ENCODE assay signal across 17 cellular contexts in genomic region chr9:98216391-98216790, GRCh38. TPM values are rescaled to one million over a fixed set of nuclear protein-coding genes. Genes with fewer than 3 reads are reported as not detected.
DNase-seq lines count a peak whose midpoint lies in the region; ATAC-seq, FAIRE-seq and TF ChIP-seq lines count a peak whose summit lies in the region.
"Had no signal": no experiment of that assay in that cellular context is flagged by ENCODE, and none has a peak within 500 bp of the region (broad histone marks: within the 10 kb centered on the region; RNA-seq: fewer than 3 reads in every experiment).

No MANE protein-coding gene starts in this region.

- H2AFZ ChIP-seq in H1 (ENCODE audit: low read length) (no peak overlapping the region), mesenchymal stem cell (ENCODE audit: low read depth, low read length) (no peak overlapping the region)

- no peak for DNase-seq in RWPE1 (ENCODE audit: low spot score)
- DNase-seq in H1 (ENCODE audit: low read depth in 1 of 2, low spot score in 2 of 2): no peak
- no peak for DNase-seq in mesenchymal stem cell
- no peak for DNase-seq in stomach
- no peak for DNase-seq in SKM-1 treated with dmso at 0.1 percent for 144 hours (lab: John Stamatoyannopoulos, UW; ENCODE audit: unreplicated experiment)
- DNase-seq: C1 segment of cervical spinal cord, DMS153, DMS79, GDM1, GOT3, KBM-7 had no signal

- intact Hi-C loops in stomach (cut with DNase I; ENCODE audit: low total_unique reads): no loop called here

- peaks cover 0 to 3% (median under 1%) of the 10 kb centered on the region in 4 experiments; a peak in 1 of 8 replicates for H3K36me3 ChIP-seq in H1 (ENCODE audit: control insufficient read depth in 2 of 4, insufficient read depth in 4 of 4, low read length in 3 of 4)
- H3K36me3 ChIP-seq in mesenchymal stem cell (ENCODE audit: control insufficient read depth in 1 of 2, insufficient read depth in 2 of 2, low read depth in 1 of 2, low read length in 2 of 2): peaks cover 60 to 68% of the 10 kb centered on the region in 2 experiments
- H3K36me3 ChIP-seq in stomach: peaks cover 5 to 76% (median 59%) of the 10 kb centered on the region in 4 donors
- H3K36me3 ChIP-seq: BE2C had no signal

- peak overlapping the region; percentile 66 for H3K27ac ChIP-seq in RWPE1
- H3K27ac ChIP-seq in H1 (ENCODE audit: low read depth, low read length): no peak overlapping the region
- no peak overlapping the region for H3K27ac ChIP-seq in mesenchymal stem cell (ENCODE audit: low read length, poor library complexity, severe bottlenecking)
- H3K27ac ChIP-seq in stomach: peak overlapping the region in 3 of 5 donors; percentile 69 to 78 (median 75)
- H3K27ac ChIP-seq: HL-60 had no signal

- H2BK5ac ChIP-seq in H1 (ENCODE audit: low read depth, low read length): peak overlapping the region; percentile 22; the same call in 1 of the 2 replicates
- H2BK5ac ChIP-seq in mesenchymal stem cell (ENCODE audit: low read depth, low read length, poor library complexity, severe bottlenecking): no peak overlapping the region

- H2BK12ac ChIP-seq in H1 (ENCODE audit: low read depth, low read length): no peak overlapping the region
- no peak overlapping the region for H2BK12ac ChIP-seq in mesenchymal stem cell (ENCODE audit: low read length in 2 of 2)

- no peak overlapping the region for H3K56ac ChIP-seq in H1 (replicated peaks; ENCODE audit: insufficient read length, low read depth, low read length)

- H3K4ac ChIP-seq in H1 (replicated peaks; ENCODE audit: insufficient read length, low read depth, low read length): no peak overlapping the region
- no peak overlapping the region for H3K4ac ChIP-seq in mesenchymal stem cell (ENCODE audit: low read depth in 1 of 2, low read length in 2 of 2)

- H3K4me1 ChIP-seq in H1 (replicated peaks in 1 of 4; ENCODE audit: control insufficient read depth in 3 of 4, insufficient read depth in 4 of 4, low read length in 3 of 4) (peaks cover 8 to 28% (median 17%) of the 10 kb centered on the region in 4 experiments), mesenchymal stem cell (ENCODE audit: control insufficient read depth, insufficient read depth, low read depth, low read length) (peaks cover 18% of the 10 kb centered on the region), stomach (peaks cover 11 to 17% (median 15%) of the 10 kb centered on the region in 4 donors)
- H3K4me1 ChIP-seq: BE2C had no signal

- TF ChIP-seq CTCF in RWPE1 (conservative IDR thresholded peaks at IDR 0.05; ENCODE audit: low read depth): no peak
- TF ChIP-seq CTCF in H1 (IDR thresholded peaks at IDR 0.05; ENCODE audit: control extremely low read depth in 1 of 3, insufficient read depth in 1 of 3, low read depth in 1 of 3, low read length in 3 of 3): no peak
- TF ChIP-seq CTCF in stomach (IDR thresholded peaks at IDR 0.05): no peak

- H4K91ac ChIP-seq in H1 (replicated peaks; ENCODE audit: insufficient read length, low read length) (no peak overlapping the region), mesenchymal stem cell (ENCODE audit: low read length) (no peak overlapping the region)

- H3K9ac ChIP-seq in H1 (replicated peaks in 1 of 4; ENCODE audit: extremely low read depth in 1 of 4, low read depth in 3 of 4, low read length in 3 of 4): no peak overlapping the region
- H3K9ac ChIP-seq in mesenchymal stem cell (ENCODE audit: low read length): no peak overlapping the region

- H4K8ac ChIP-seq in H1 (ENCODE audit: extremely low read depth, insufficient read depth, low read length) (no peak overlapping the region; the same call in 1 of the 2 replicates), mesenchymal stem cell (ENCODE audit: low read length) (no peak overlapping the region)

- TF ChIP-seq EP300 in H1 (IDR thresholded peaks at IDR 0.05; ENCODE audit: borderline replicate concordance in 1 of 2, low read depth in 2 of 2, low read length in 2 of 2) (no peak), stomach (IDR thresholded peaks at IDR 0.05) (no peak)

- WGBS in H1 (ENCODE audit: extremely low coverage in 1 of 2, insufficient coverage in 1 of 2, insufficient read length in 1 of 2, insufficient replicate concordance in 2 of 2, low coverage in 1 of 2, low lambda C conversion rate in 2 of 2, missing lambda C conversion rate in 1 of 2), 2 experiments: 90% methylated on average over 3 of the region's 3 CpGs; no CpG with 5 or more reads in 1 of the 2 experiments
- 100% methylated on average over 1 of the region's 3 CpGs for WGBS in mesenchymal stem cell
- 88 to 96% (median 95%) methylated on average over 3 of the region's 3 CpGs for WGBS in stomach, 5 donors

- ATAC-seq in GM19397 (IDR thresholded peaks at IDR 0.05; ENCODE audit: unreplicated experiment) (no peak), GM18498 (IDR thresholded peaks at IDR 0.05; ENCODE audit: unreplicated experiment) (no peak)

- H2BK120ac ChIP-seq in H1 (replicated peaks; ENCODE audit: low read depth, low read length) (no peak overlapping the region), mesenchymal stem cell (ENCODE audit: low read depth, low read length) (no peak overlapping the region)

- H3K9me3 ChIP-seq in H1 (ENCODE audit: insufficient read depth in 2 of 2, low read depth in 1 of 2, low read length in 1 of 2) (no peaks in the 10 kb centered on the region), mesenchymal stem cell (ENCODE audit: control insufficient read depth, low read length) (no peaks in the 10 kb centered on the region), stomach (no peaks in the 10 kb centered on the region)
- H3K9me3 ChIP-seq: BE2C had no signal

- POLR2A ChIA-PET in RWPE1 (lab: Yijun Ruan, JAX; ENCODE audit: low non-redundant PET): no interaction called here
- POLR2A ChIA-PET in H1 (lab: Charles Lee; ENCODE audit: partially characterized antibody): interaction anchor here (1.0 kb wide), 1 partner anchor 18 kb away, joined by 3 read pairs; no protein-coding TSS in a partner anchor

- CTCF ChIA-PET in RWPE1 (lab: Yijun Ruan, JAX) (interaction anchor here (0.5 to 1.5 kb wide), 3 partner anchors 11 to 47 kb away, joined by 3 to 5 read pairs (median 4); no protein-coding TSS in a partner anchor), H1 (lab: Charles Lee; ENCODE audit: partially characterized antibody) (interaction anchor here (0.8 to 7.6 kb wide), 13 partner anchors 11 to 145 kb away, joined by 3 to 62 read pairs (median 5); partner anchors contain the start of gene TBC1D2)

- no peaks in the 10 kb centered on the region for H4K20me1 ChIP-seq in H1 (replicated peaks in 1 of 2; ENCODE audit: control insufficient read depth in 1 of 2, insufficient read depth in 2 of 2, low read length in 2 of 2)

- H3K27me3 ChIP-seq in H1 (replicated peaks in 1 of 4; ENCODE audit: control insufficient read depth in 3 of 4, extremely low read depth in 1 of 4, insufficient read depth in 3 of 4, low read length in 3 of 4) (no peaks in the 10 kb centered on the region), mesenchymal stem cell (ENCODE audit: control insufficient read depth in 1 of 2, insufficient read depth in 1 of 2, low read length in 2 of 2) (no peaks in the 10 kb centered on the region), stomach (no peaks in the 10 kb centered on the region)
- H3K27me3 ChIP-seq: BE2C had no signal

- no peaks in the 10 kb centered on the region for H3K79me2 ChIP-seq in H1 (ENCODE audit: control insufficient read depth in 1 of 2, insufficient read depth in 2 of 2, low read length in 2 of 2)

- H3K14ac ChIP-seq in H1 (ENCODE audit: insufficient read length): no peak overlapping the region
- H3K14ac ChIP-seq in mesenchymal stem cell (ENCODE audit: low read length in 2 of 2): no peak overlapping the region

- H2AK5ac ChIP-seq in H1 (ENCODE audit: low read depth, low read length) (no peak overlapping the region), mesenchymal stem cell (ENCODE audit: low read length, severe bottlenecking) (peak overlapping the region; percentile 5)

- H2BK15ac ChIP-seq in H1 (ENCODE audit: low read length): no peak overlapping the region
- H2BK15ac ChIP-seq in mesenchymal stem cell (ENCODE audit: low read depth, poor library complexity, severe bottlenecking): no peak overlapping the region

- H3K18ac ChIP-seq in H1 (ENCODE audit: extremely low read depth, low read length): no peak overlapping the region
- H3K18ac ChIP-seq in mesenchymal stem cell (ENCODE audit: low read depth in 1 of 2, low read length in 2 of 2): no peak overlapping the region

- H3K23me2 ChIP-seq in H1 (ENCODE audit: low read depth, low read length): no peaks in the 10 kb centered on the region

- no peak for FAIRE-seq in H1 (lab: Jason Lieb, UNC)
- FAIRE-seq: A204.1, GM12892 had no signal

- H3K4me2 ChIP-seq in H1 (ENCODE audit: insufficient read depth in 1 of 2, low read depth in 2 of 2, low read length in 2 of 2) (no peak overlapping the region), mesenchymal stem cell (ENCODE audit: low read length, poor library complexity, severe bottlenecking) (no peak overlapping the region)

- H3K23ac ChIP-seq in H1 (ENCODE audit: insufficient read length) (no peak overlapping the region), mesenchymal stem cell (ENCODE audit: low read length in 2 of 2) (no peak overlapping the region)

- TF ChIP-seq RAD21 in H1 (IDR thresholded peaks at IDR 0.05 in 1 of 2, conservative IDR thresholded peaks at IDR 0.05 in 1 of 2; ENCODE audit: low read depth in 2 of 2, low read length in 2 of 2): no peak

- H3K79me1 ChIP-seq in H1 (ENCODE audit: low read depth, low read length) (no peaks in the 10 kb centered on the region), mesenchymal stem cell (replicated peaks; ENCODE audit: low read length, poor library complexity, severe bottlenecking) (peaks cover 7% of the 10 kb centered on the region)

- no peak overlapping the region for H4K5ac ChIP-seq in H1 (ENCODE audit: insufficient read length, low read depth, low read length)

- TF ChIP-seq POLR2A in H1 (IDR thresholded peaks at IDR 0.05; ENCODE audit: control extremely low read depth in 1 of 2, low read depth in 2 of 2, low read length in 2 of 2) (no peak), stomach (IDR thresholded peaks at IDR 0.05) (no peak)

- H3K4me3 ChIP-seq in H1 (ENCODE audit: extremely low read depth in 1 of 4, insufficient read depth in 2 of 4, low read depth in 3 of 4, low read length in 4 of 4): no peak overlapping the region
- H3K4me3 ChIP-seq in mesenchymal stem cell (ENCODE audit: insufficient read depth in 1 of 2, low read depth in 1 of 2, low read length in 2 of 2): no peak overlapping the region
- H3K4me3 ChIP-seq in stomach: no peak overlapping the region

- H2BK20ac ChIP-seq in H1 (ENCODE audit: low read length): no peak overlapping the region

RNA-seq across cellular contexts. Expression of gene CORO2A, which starts 24.0 kb away (rescaled TPM):
- 26.2 and 27.9 TPM in 2 replicates for total RNA-seq in H1 (2021; fragmentation: NEBNext Ultra II Directional; extraction: Animal tissue kit (Norgen Biotek cat#: 25700))
- polyA plus RNA-seq in H1 (2011; rRNA removed): 13.7 and 15.3 TPM in 2 replicates
- polyA plus RNA-seq in H1 (2011; cell fraction: cytosol; rRNA removed): 17.8 TPM
- polyA plus RNA-seq in H1 (2011; cell fraction: nucleus; rRNA removed): 10.6 TPM
- 13.2 to 15.8 TPM (median 13.7 TPM) in 4 replicates for polyA plus RNA-seq in H1 (2012, experiment 1 of 2)
- 5.4 TPM for polyA plus RNA-seq in H1 (2012, experiment 2 of 2)
- polyA plus RNA-seq in H1 (2013, experiment 1 of 2): 25.8 TPM
- polyA plus RNA-seq in H1 (2013, experiment 2 of 2): 26.8 TPM
- polyA minus RNA-seq in H1 (2011; rRNA and poly(A)+ RNA removed): 26.1 and 31.3 TPM in 2 replicates
- polyA minus RNA-seq in H1 (2011; cell fraction: cytosol; rRNA and poly(A)+ RNA removed): 13.2 TPM
- polyA minus RNA-seq in H1 (2011; cell fraction: nucleus; rRNA and poly(A)+ RNA removed): 8.3 TPM
- 2.3 TPM for polyA plus RNA-seq in mesenchymal stem cell (2013, experiment 1 of 2)
- polyA plus RNA-seq in mesenchymal stem cell (2013, experiment 2 of 2): 2.3 TPM
- total RNA-seq in stomach: 10 to 100 TPM in 4 of 5 donors, 1 to 10 TPM in 1; 4.5 to 26.7 (median 11.3) TPM
- polyA plus RNA-seq in stomach: 10 to 100 TPM in 1 of 3 donors, 1 to 10 TPM in 2; 2.8 to 10.8 (median 7.3) TPM

RNA-seq across cellular contexts. Expression of gene TBC1D2, which starts 39.1 kb away (rescaled TPM):
- total RNA-seq in H1 (2021; fragmentation: NEBNext Ultra II Directional; extraction: Animal tissue kit (Norgen Biotek cat#: 25700)): 7.4 and 8.0 TPM in 2 replicates
- polyA plus RNA-seq in H1 (2011; rRNA removed): 7.4 and 10.9 TPM in 2 replicates
- 7.7 TPM for polyA plus RNA-seq in H1 (2011; cell fraction: cytosol; rRNA removed)
- 15.0 TPM for polyA plus RNA-seq in H1 (2011; cell fraction: nucleus; rRNA removed)
- polyA plus RNA-seq in H1 (2012, experiment 1 of 2): 4.2 to 6.0 TPM (median 4.9 TPM) in 4 replicates
- polyA plus RNA-seq in H1 (2012, experiment 2 of 2): 4.4 TPM
- 7.4 TPM for polyA plus RNA-seq in H1 (2013, experiment 1 of 2)
- polyA plus RNA-seq in H1 (2013, experiment 2 of 2): 6.9 TPM
- 7.0 and 7.4 TPM in 2 replicates for polyA minus RNA-seq in H1 (2011; rRNA and poly(A)+ RNA removed)
- 4.3 TPM for polyA minus RNA-seq in H1 (2011; cell fraction: cytosol; rRNA and poly(A)+ RNA removed)
- 8.0 TPM for polyA minus RNA-seq in H1 (2011; cell fraction: nucleus; rRNA and poly(A)+ RNA removed)
- 28.4 TPM for polyA plus RNA-seq in mesenchymal stem cell (2013, experiment 1 of 2)
- polyA plus RNA-seq in mesenchymal stem cell (2013, experiment 2 of 2): 27.5 TPM
- 10 to 100 TPM in 3 of 5 donors, 1 to 10 TPM in 2; 2.9 to 36.4 (median 24.0) TPM for total RNA-seq in stomach
- 10 to 100 TPM in 1 of 3 donors, 1 to 10 TPM in 2; 6.4 to 28.5 (median 7.8) TPM for polyA plus RNA-seq in stomach

Comparison
In these comparisons a context has a peak if more than half of its experiments do, and no peak if none do; other contexts are left out.
1. H3K27ac ChIP-seq: peak in RWPE1 (single experiment) and stomach (3 of 5); none in H1 (single experiment) and mesenchymal stem cell (single experiment).